ENCODE assay signal across 14 cellular contexts in genomic region chr9:19271081-19271480, GRCh38. TPM values are rescaled to one million over a fixed set of nuclear protein-coding genes. Genes with fewer than 3 reads are reported as not detected.
DNase-seq lines count a peak whose midpoint lies in the region; ATAC-seq and TF ChIP-seq lines count a peak whose summit lies in the region.
"Had no signal": no experiment of that assay in that cellular context is flagged by ENCODE, and none has a peak within 500 bp of the region (broad histone marks: within the 10 kb centered on the region; RNA-seq: fewer than 3 reads in every experiment).

No MANE protein-coding gene starts in this region.

- intact Hi-C loops in body of pancreas (cut with DNase I), result no loop called here

- DNase-seq in NCI-H226 (peak; percentile 16), choroid plexus epithelial cell (ENCODE audit: low read depth) (peak; percentile 13), fibroblast of villous mesenchyme (ENCODE audit: low read depth) (peak; percentile 24), renal cortical epithelial cell (ENCODE audit: low read depth) (peak; percentile 25), body of pancreas (no peak), HuH-7.5 (ENCODE audit: low spot score) (no peak)
- DNase-seq: CD8-positive, alpha-beta T cell; COR-L47; DMS153; DMS79 treated with DMSO at 0.1 percent for 48 hours; GDM1; H7 had no signal

- TF ChIP-seq CTCF in choroid plexus epithelial cell (conservative IDR thresholded peaks at IDR 0.05; ENCODE audit: low read depth, low read length), result no peak
- no peak for TF ChIP-seq CTCF in fibroblast of villous mesenchyme (IDR thresholded peaks at IDR 0.05; ENCODE audit: insufficient read depth, low read depth, low read length)
- no peak for TF ChIP-seq CTCF in body of pancreas (IDR thresholded peaks at IDR 0.05)

- no peaks in the 10 kb centered on the region for H3K36me3 ChIP-seq in body of pancreas (replicated peaks in 1 of 2; ENCODE audit: insufficient read depth in 1 of 2, low read depth in 2 of 2)

- 99% methylated on average over 4 of the region's 4 CpGs for WGBS in body of pancreas, 2 donors

- peaks cover 0 to 7% (median 0%) of the 10 kb centered on the region in 3 donors for H3K9me3 ChIP-seq in body of pancreas

- H3K4me1 ChIP-seq in body of pancreas, result peaks cover 7% of the 10 kb centered on the region

- no peak overlapping the region for H3K4me3 ChIP-seq in choroid plexus epithelial cell (ENCODE audit: low read depth, low read length)
- no peak overlapping the region for H3K4me3 ChIP-seq in fibroblast of villous mesenchyme (ENCODE audit: low read depth, low read length)
- no peak overlapping the region for H3K4me3 ChIP-seq in body of pancreas
- H3K4me3 ChIP-seq: GM23338 had no signal

- H3K27ac ChIP-seq in body of pancreas, result no peak overlapping the region

- no peaks in the 10 kb centered on the region for H3K27me3 ChIP-seq in body of pancreas

- TF ChIP-seq POLR2A in body of pancreas (IDR thresholded peaks at IDR 0.05), result no peak

- ATAC-seq in body of pancreas (no peak), HG03025 (IDR thresholded peaks at IDR 0.05; ENCODE audit: low FRiP score, unreplicated experiment) (no peak)
- ATAC-seq: CD8-positive, alpha-beta T cell; GM23338 had no signal

RNA-seq across cellular contexts. Expression of gene DENND4C, which starts 40.6 kb away (rescaled TPM):
- total RNA-seq in fibroblast of villous mesenchyme (54.1 and 70.0 TPM in 2 replicates), renal cortical epithelial cell (79.9 and 155 TPM in 2 replicates), body of pancreas (10 to 100 TPM; 52.7 to 58.0 TPM)

Comparison
In these comparisons a context has a peak if more than half of its experiments do, and no peak if none do; other contexts are left out.
1. DNase-seq: peak in NCI-H226 (single experiment), choroid plexus epithelial cell (single experiment), fibroblast of villous mesenchyme (single experiment) and renal cortical epithelial cell (single experiment); none in body of pancreas (0 of 4) and HuH-7.5 (single experiment).